Comparison of ENCODE assay signal across 8 cellular contexts in the genomic region with DNA sequence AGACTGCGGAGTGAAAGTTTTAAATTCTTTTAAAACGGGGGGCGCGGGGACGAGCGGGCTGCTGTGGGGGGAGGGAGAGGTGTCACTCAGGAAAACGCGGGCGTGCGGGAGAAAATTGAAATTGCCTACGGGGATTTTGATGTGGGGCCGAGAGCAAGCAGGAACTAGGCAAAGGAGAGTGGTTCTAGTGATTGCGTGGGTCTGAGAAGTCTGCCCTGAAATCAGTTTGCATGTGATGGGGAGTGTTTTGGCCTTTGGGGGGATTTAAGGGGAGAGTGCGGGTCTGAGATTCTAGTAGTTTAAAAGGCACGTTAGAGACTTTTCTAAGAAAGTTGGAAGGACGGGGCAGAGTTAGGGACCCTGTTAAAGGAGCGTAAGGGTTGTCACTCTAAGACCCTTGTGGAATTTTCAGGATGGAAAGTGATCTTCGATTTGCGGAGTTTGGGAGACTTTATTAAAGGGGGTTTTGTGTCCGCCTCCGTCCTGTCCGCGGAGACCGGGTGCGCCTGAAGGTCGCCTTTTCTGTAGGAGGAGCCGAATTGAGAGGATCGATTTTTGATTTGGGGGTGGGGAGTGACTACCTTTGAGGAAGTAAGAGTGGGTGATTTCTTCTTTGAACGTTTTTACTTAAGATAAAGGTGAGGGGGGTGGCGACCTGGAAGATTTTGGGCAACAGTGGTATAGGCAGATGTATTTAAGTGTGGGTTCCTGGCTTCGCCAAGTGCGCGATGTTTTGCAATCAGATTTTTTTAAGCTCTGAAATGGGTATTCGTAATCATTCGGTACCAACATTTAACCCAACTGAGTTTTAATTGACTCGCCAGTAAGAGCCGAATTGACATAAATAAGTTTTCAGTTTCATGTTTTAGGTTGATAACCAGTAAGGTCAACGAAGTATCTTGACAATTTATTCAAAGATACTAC. TPM values are rescaled to one million over a fixed set of nuclear protein-coding genes. Genes with fewer than 3 reads are reported as not detected.
DNase-seq lines count a peak whose midpoint lies in the region; ATAC-seq and TF ChIP-seq lines count a peak whose summit lies in the region.
"Had no signal": no experiment of that assay in that cellular context is flagged by ENCODE, and none has a peak within 500 bp of the region (broad histone marks: within the 10 kb centered on the region; RNA-seq: fewer than 3 reads in every experiment).

No MANE protein-coding gene starts in this region.

- H3K79me1 ChIP-seq in mesenchymal stem cell (replicated peaks; ENCODE audit: low read length, poor library complexity, severe bottlenecking) = peaks cover 2% of the 10 kb centered on the region

- H2BK5ac ChIP-seq in mesenchymal stem cell (ENCODE audit: low read depth, low read length, poor library complexity, severe bottlenecking) = no peak overlapping the region

- H3K27ac Mint-ChIP-seq in type B pancreatic cell = no peak overlapping the region
- H3K27ac Mint-ChIP-seq: activated naive CD4-positive, alpha-beta T cell treated with anti-CD3 and anti-CD28 coated beads, Interleukin-2, amount 50 U/mL, for 24 hours had no signal

- no peak overlapping the region for H2BK12ac ChIP-seq in mesenchymal stem cell (ENCODE audit: low read length in 2 of 2)

- WGBS in mesenchymal stem cell = under 1% methylated on average over 35 of the region's 38 CpGs
- WGBS in tibial nerve, 2 donors = 0 to 2% methylated on average over 38 of the region's 38 CpGs

- H3K4me1 Mint-ChIP-seq in type B pancreatic cell (ENCODE audit: unreplicated experiment) = peaks cover 38% of the 10 kb centered on the region

- peak overlapping the region in 1 of 2 experiments; percentile 41 for H3K18ac ChIP-seq in mesenchymal stem cell (ENCODE audit: low read depth in 1 of 2, low read length in 2 of 2)

- peak overlapping the region; percentile 53 for H2AFZ ChIP-seq in mesenchymal stem cell (ENCODE audit: low read depth, low read length)

- DNase-seq in SK-N-MC (ENCODE audit: low read depth, low spot score) = no peak
- peak; percentile 42 for DNase-seq in mesenchymal stem cell
- DNase-seq in tibial nerve (ENCODE audit: low spot score in 2 of 2) = no peak
- DNase-seq in type B pancreatic cell (ENCODE audit: extremely low spot score, unreplicated experiment) = no peak

- H3K4me1 ChIP-seq in mesenchymal stem cell (ENCODE audit: control insufficient read depth, insufficient read depth, low read depth, low read length) = peaks cover 3% of the 10 kb centered on the region
- peaks cover 0 to 53% (median 21%) of the 10 kb centered on the region in 4 donors for H3K4me1 ChIP-seq in tibial nerve

- H3K9me3 ChIP-seq in SK-N-MC (ENCODE audit: low read depth, low read length) = no peaks in the 10 kb centered on the region
- no peaks in the 10 kb centered on the region for H3K9me3 ChIP-seq in mesenchymal stem cell (ENCODE audit: control insufficient read depth, low read length)
- H3K9me3 ChIP-seq in tibial nerve = no peaks in the 10 kb centered on the region

- no peak for TF ChIP-seq EP300 in tibial nerve (IDR thresholded peaks at IDR 0.05)

- ATAC-seq in GM18909 (IDR thresholded peaks at IDR 0.05; ENCODE audit: poor library complexity, unreplicated experiment) (peak; percentile 31), HG03097 (IDR thresholded peaks at IDR 0.05; ENCODE audit: low FRiP score, unreplicated experiment) (peak; percentile 3)

- H3K23ac ChIP-seq in mesenchymal stem cell (ENCODE audit: low read length in 2 of 2) = peak overlapping the region in 1 of 2 experiments; percentile 36

- TF ChIP-seq POLR2A in tibial nerve (IDR thresholded peaks at IDR 0.05) = no peak

- H3K9ac ChIP-seq in SK-N-MC (ENCODE audit: insufficient read length) (peak overlapping the region; percentile 94), mesenchymal stem cell (ENCODE audit: low read length) (peak overlapping the region; percentile 94)

- no peak overlapping the region for H3K4me3 Mint-ChIP-seq in type B pancreatic cell
- H3K4me3 Mint-ChIP-seq: activated naive CD4-positive, alpha-beta T cell treated with anti-CD3 and anti-CD28 coated beads, Interleukin-2, amount 50 U/mL, for 24 hours had no signal

- H4K8ac ChIP-seq in mesenchymal stem cell (ENCODE audit: low read length) = no peak overlapping the region

- H3K4me3 ChIP-seq in SK-N-MC (peak overlapping the region; percentile 96), mesenchymal stem cell (ENCODE audit: insufficient read depth in 1 of 2, low read depth in 1 of 2, low read length in 2 of 2) (peak overlapping the region; percentile 72 to 98), tibial nerve (peak overlapping the region; percentile 70 to 92 (median 90))

- H3K27ac ChIP-seq in SK-N-MC = peak overlapping the region; percentile 75
- H3K27ac ChIP-seq in cingulate gyrus (ENCODE audit: low read depth, low read length) = peak overlapping the region; percentile 98
- peak overlapping the region; percentile 80 for H3K27ac ChIP-seq in mesenchymal stem cell (ENCODE audit: low read length, poor library complexity, severe bottlenecking)
- H3K27ac ChIP-seq in tibial nerve = peak overlapping the region; percentile 94 to 100 (median 97)

- H3K36me3 ChIP-seq in SK-N-MC (ENCODE audit: insufficient read depth, low read length) (no peaks in the 10 kb centered on the region), mesenchymal stem cell (ENCODE audit: control insufficient read depth in 1 of 2, insufficient read depth in 2 of 2, low read depth in 1 of 2, low read length in 2 of 2) (no peaks in the 10 kb centered on the region), tibial nerve (no peaks in the 10 kb centered on the region)

- no peak for TF ChIP-seq CTCF in tibial nerve (IDR thresholded peaks at IDR 0.05)
- no peak for TF ChIP-seq CTCF in type B pancreatic cell (conservative IDR thresholded peaks at IDR 0.05)

- peak overlapping the region in 1 of 2 experiments; percentile 27 for H3K4ac ChIP-seq in mesenchymal stem cell (ENCODE audit: low read depth in 1 of 2, low read length in 2 of 2)

- no peaks in the 10 kb centered on the region for H3K9me3 Mint-ChIP-seq in type B pancreatic cell
- H3K9me3 Mint-ChIP-seq: activated naive CD4-positive, alpha-beta T cell treated with anti-CD3 and anti-CD28 coated beads, Interleukin-2, amount 50 U/mL, for 24 hours had no signal

- H3K27me3 ChIP-seq in mesenchymal stem cell (ENCODE audit: control insufficient read depth in 1 of 2, insufficient read depth in 1 of 2, low read length in 2 of 2) (peaks cover 0 to under 1% of the 10 kb centered on the region in 2 experiments), tibial nerve (no peaks in the 10 kb centered on the region)

- no peak overlapping the region for H2BK15ac ChIP-seq in mesenchymal stem cell (ENCODE audit: low read depth, poor library complexity, severe bottlenecking)

- no peak overlapping the region for H2AK5ac ChIP-seq in mesenchymal stem cell (ENCODE audit: low read length, severe bottlenecking)

- no peaks in the 10 kb centered on the region for H3K36me3 Mint-ChIP-seq in type B pancreatic cell

- no peak overlapping the region for H2BK120ac ChIP-seq in mesenchymal stem cell (ENCODE audit: low read depth, low read length)

- peak overlapping the region; percentile 95 for H3K4me2 ChIP-seq in mesenchymal stem cell (ENCODE audit: low read length, poor library complexity, severe bottlenecking)

- no peak overlapping the region for H4K91ac ChIP-seq in mesenchymal stem cell (ENCODE audit: low read length)

- no peak overlapping the region for H3K14ac ChIP-seq in mesenchymal stem cell (ENCODE audit: low read length in 2 of 2)

- peaks cover 7% of the 10 kb centered on the region for H3K27me3 Mint-ChIP-seq in type B pancreatic cell
- H3K27me3 Mint-ChIP-seq: activated naive CD4-positive, alpha-beta T cell treated with anti-CD3 and anti-CD28 coated beads, Interleukin-2, amount 50 U/mL, for 24 hours had no signal

RNA-seq across cellular contexts. Expression of a gene that starts 1.1 kb away (rescaled TPM):
- 7.9 TPM for polyA plus RNA-seq in mesenchymal stem cell (2013, experiment 1 of 2)
- 7.9 TPM for polyA plus RNA-seq in mesenchymal stem cell (2013, experiment 2 of 2)
- total RNA-seq in tibial nerve (10 to 100 TPM; 13.3 to 18.4 (median 16.7) TPM), type B pancreatic cell (ENCODE audit: low replicate concordance) (35.3 and 44.7 TPM in 2 replicates)

RNA-seq across cellular contexts. Expression of a gene that starts 56.4 kb away (rescaled TPM):
- 79.9 TPM for polyA plus RNA-seq in mesenchymal stem cell (2013, experiment 1 of 2)
- polyA plus RNA-seq in mesenchymal stem cell (2013, experiment 2 of 2) = 90.6 TPM
- total RNA-seq in tibial nerve (10 to 100 TPM; 31.2 to 40.6 (median 33.4) TPM), type B pancreatic cell (ENCODE audit: low replicate concordance) (29.9 and 40.4 TPM in 2 replicates)
